Comparison of ENCODE assay signal across 14 cellular contexts in the genomic region with DNA sequence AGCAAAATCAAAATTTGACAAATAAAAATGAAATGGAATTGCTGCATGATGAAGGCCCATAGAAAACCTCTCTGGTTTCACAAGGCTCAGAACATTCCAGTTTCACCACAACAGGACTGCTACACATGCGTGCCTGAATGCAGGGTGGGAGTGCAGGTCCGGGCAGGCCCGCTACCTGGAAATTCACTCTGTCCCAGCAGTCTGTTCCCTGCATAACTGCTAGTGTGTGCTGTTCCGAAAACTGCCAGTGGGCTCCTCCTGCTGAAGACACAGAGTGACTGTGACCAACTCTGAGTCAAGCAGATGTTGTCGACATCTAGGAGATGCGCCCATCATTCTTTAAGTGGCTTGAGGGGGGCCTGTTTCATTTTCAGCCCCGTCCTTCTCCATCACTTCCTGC.
"Had no signal": no experiment of that assay in that cellular context is flagged by ENCODE, and none has a peak within 500 bp of the region (broad histone marks: within the 10 kb centered on the region; RNA-seq: fewer than 3 reads in every experiment).

No MANE protein-coding gene starts in this region.

- ATAC-seq: activated T-helper 17 cell treated with anti-CD3 and anti-CD28 coated beads, Interleukin-2, amount 50 U/mL, for 72 hours; effector memory CD8-positive, alpha-beta T cell; left lobe of liver; natural killer cell; T-cell had no signal

- H3K27me3 Mint-ChIP-seq: activated CD4-positive, alpha-beta T cell treated with anti-CD3 and anti-CD28 coated beads, Interleukin-2, amount 10 ng/mL, durations not matched to agents 24 days and 14 days; activated T-helper 17 cell treated with anti-CD3 and anti-CD28 coated beads, Interleukin-2, amount 50 U/mL, for 72 hours; dendritic cell treated with granulocyte-macrophage colony-stimulating factor and Interleukin-4, amounts not matched to agents 40 ng/mL and 50 ng/mL, for 4 days; stimulated activated naive CD8-positive, alpha-beta T cell treated with anti-CD3 and anti-CD28 coated beads, Interleukin-15, Interleukin-2, amounts not matched to agents 100 ng/mL and 50 ng/mL, for 24 hours; T-cell had no signal

- H3K4me3 ChIP-seq: testis, uterus had no signal

- H3K4me1 Mint-ChIP-seq: activated CD4-positive, alpha-beta T cell treated with anti-CD3 and anti-CD28 coated beads, Interleukin-2, amount 10 ng/mL, durations not matched to agents 24 days and 14 days; activated T-helper 17 cell treated with anti-CD3 and anti-CD28 coated beads, Interleukin-2, amount 50 U/mL, for 72 hours; immature natural killer cell had no signal

- H3K9me3 Mint-ChIP-seq: activated CD4-positive, alpha-beta T cell treated with anti-CD3 and anti-CD28 coated beads, Interleukin-2, amount 10 ng/mL, durations not matched to agents 24 days and 14 days; activated naive CD4-positive, alpha-beta T cell treated with anti-CD3 and anti-CD28 coated beads for 36 hours; activated T-helper 17 cell treated with anti-CD3 and anti-CD28 coated beads, Interleukin-2, amount 50 U/mL, for 72 hours; dendritic cell treated with granulocyte-macrophage colony-stimulating factor and Interleukin-4, amounts not matched to agents 40 ng/mL and 50 ng/mL, for 4 days; effector memory CD8-positive, alpha-beta T cell; immature natural killer cell; natural killer cell; stimulated activated naive CD8-positive, alpha-beta T cell treated with anti-CD3 and anti-CD28 coated beads, Interleukin-15, Interleukin-2, amounts not matched to agents 100 ng/mL and 50 ng/mL, for 24 hours; T-cell had no signal

- H3K27ac Mint-ChIP-seq: activated CD4-positive, alpha-beta T cell treated with anti-CD3 and anti-CD28 coated beads, Interleukin-2, amount 10 ng/mL, durations not matched to agents 24 days and 14 days; activated naive CD4-positive, alpha-beta T cell treated with anti-CD3 and anti-CD28 coated beads for 36 hours; activated T-helper 17 cell treated with anti-CD3 and anti-CD28 coated beads, Interleukin-2, amount 50 U/mL, for 72 hours; dendritic cell treated with granulocyte-macrophage colony-stimulating factor and Interleukin-4, amounts not matched to agents 40 ng/mL and 50 ng/mL, for 4 days; effector memory CD8-positive, alpha-beta T cell; immature natural killer cell; natural killer cell; stimulated activated naive CD8-positive, alpha-beta T cell treated with anti-CD3 and anti-CD28 coated beads, Interleukin-15, Interleukin-2, amounts not matched to agents 100 ng/mL and 50 ng/mL, for 24 hours; T-cell had no signal

- H3K36me3 Mint-ChIP-seq: immature natural killer cell, natural killer cell, T-cell had no signal

- DNase-seq: activated CD4-positive, alpha-beta T cell treated with anti-CD3 and anti-CD28 coated beads, Interleukin-2, amount 10 ng/mL, durations not matched to agents 24 days and 14 days; activated naive CD4-positive, alpha-beta T cell treated with anti-CD3 and anti-CD28 coated beads for 36 hours; effector memory CD8-positive, alpha-beta T cell; immature natural killer cell; natural killer cell; stimulated activated CD4-positive, alpha-beta T cell treated with anti-CD3 and anti-CD28 coated beads, Interleukin-4, amount 100 ng/mL, for 24 hours; T-cell; testis; uterus; WERI-Rb-1 had no signal

- H3K4me3 Mint-ChIP-seq: activated CD4-positive, alpha-beta T cell treated with anti-CD3 and anti-CD28 coated beads, Interleukin-2, amount 10 ng/mL, durations not matched to agents 24 days and 14 days; activated naive CD4-positive, alpha-beta T cell treated with anti-CD3 and anti-CD28 coated beads for 36 hours; activated T-helper 17 cell treated with anti-CD3 and anti-CD28 coated beads, Interleukin-2, amount 50 U/mL, for 72 hours; dendritic cell treated with granulocyte-macrophage colony-stimulating factor and Interleukin-4, amounts not matched to agents 40 ng/mL and 50 ng/mL, for 4 days; effector memory CD8-positive, alpha-beta T cell; immature natural killer cell; natural killer cell; stimulated activated naive CD8-positive, alpha-beta T cell treated with anti-CD3 and anti-CD28 coated beads, Interleukin-15, Interleukin-2, amounts not matched to agents 100 ng/mL and 50 ng/mL, for 24 hours; T-cell had no signal
